In the genomic region with DNA sequence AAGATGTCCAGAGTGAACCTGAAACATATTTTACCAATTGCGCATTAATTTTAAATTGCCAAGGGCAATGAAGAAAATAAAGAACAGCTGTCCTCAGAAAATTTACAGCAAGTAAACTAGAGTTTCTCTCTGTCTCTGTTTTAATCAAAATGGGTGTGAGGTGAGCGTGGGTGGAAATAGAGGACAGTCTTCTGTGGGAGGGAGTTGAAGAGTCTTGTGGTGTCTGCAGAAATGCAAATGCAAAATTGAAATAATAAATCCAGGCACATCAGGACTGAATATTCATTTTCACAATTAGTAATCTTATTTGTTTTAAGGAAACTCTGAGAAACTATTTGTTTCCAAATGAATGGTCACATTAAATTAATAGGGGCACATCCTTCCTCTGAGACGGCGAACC, we compare ENCODE assay signal across 17 cellular contexts.
DNase-seq lines count a peak whose midpoint lies in the region; ATAC-seq, FAIRE-seq and TF ChIP-seq lines count a peak whose summit lies in the region.
"Had no signal": no experiment of that assay in that cellular context is flagged by ENCODE, and none has a peak within 500 bp of the region (broad histone marks: within the 10 kb centered on the region; RNA-seq: fewer than 3 reads in every experiment).

No MANE protein-coding gene starts in this region.

- CTCF ChIA-PET in GM12878 (lab: Yijun Ruan, JAX) = no interaction called here

- BruUV-seq in GM12878 (replicated peaks; lab: Mats Ljungman, UMichigan) = no TSS peak

- H2AFZ ChIP-seq in GM12878 (ENCODE audit: control insufficient read depth, low read depth, low read length) = no peak overlapping the region
- H2AFZ ChIP-seq: PC-9 had no signal

- FAIRE-seq in GM12878 (lab: Jason Lieb, UNC) = no peak
- FAIRE-seq: K562 had no signal

- DNase-seq in GM12878 (ENCODE audit: low read depth, low spot score) = no peak
- no peak for DNase-seq in islet precursor cell
- DNase-seq in gastrocnemius medialis = no peak
- DNase-seq in activated T-cell treated with anti-CD3 and anti-CD28 coated beads, Interleukin-2, amount 50 U/mL, for 48 hours = no peak
- DNase-seq: ACHN; Calu3; CD4-positive, alpha-beta T cell; NCI-H1048; NCI-H146; NCI-H446; PC-9 had no signal

- no peak for TF ChIP-seq EP300 in GM12878 (IDR thresholded peaks at IDR 0.05; ENCODE audit: borderline replicate concordance in 1 of 2, control insufficient read depth in 1 of 2, low read depth in 2 of 2, low read length in 2 of 2)

- H3K27ac ChIP-seq in GM12878 (ENCODE audit: control insufficient read depth, insufficient read depth) = no peak overlapping the region
- H3K27ac ChIP-seq in gastrocnemius medialis = no peak overlapping the region
- H3K27ac ChIP-seq: HL-60, PC-9 had no signal

- no peak overlapping the region for H3K4me3 ChIP-seq in GM12878
- no peak overlapping the region for H3K4me3 ChIP-seq in gastrocnemius medialis
- H3K4me3 ChIP-seq: K562, PC-9 had no signal

- TF ChIP-seq RAD21 in GM12878 (IDR thresholded peaks at IDR 0.05; ENCODE audit: insufficient read depth, low read depth, low read length) = no peak

- POLR2A ChIA-PET in GM12878 (lab: Charles Lee) = no interaction called here

- SMC1A ChIA-PET in GM12878 (lab: Charles Lee; ENCODE audit: uncharacterized antibody, unreplicated experiment) = interaction anchor here (1.0 to 1.1 kb wide), 2 partner anchors 11 to 49 kb away, joined by 3 read pairs; no protein-coding TSS in a partner anchor

- intact Hi-C loops in GM12878 (cut with micrococcal nuclease; ENCODE audit: unreplicated experiment) = no loop called here
- intact Hi-C loops in gastrocnemius medialis (cut with DNase I; ENCODE audit: low total_unique reads) = no loop called here

- in situ Hi-C loops in GM12878 (cut with MboI) (no loop called here), gastrocnemius medialis (cut with MboI; ENCODE audit: low sequenced_read_pairs in 4 of 4) (no loop called here)

- ATAC-seq in GM18511 (IDR thresholded peaks at IDR 0.05; ENCODE audit: unreplicated experiment) (peak; percentile 72), GM19395 (IDR thresholded peaks at IDR 0.05; ENCODE audit: unreplicated experiment) (peak; percentile 54), HG02973 (IDR thresholded peaks at IDR 0.05; ENCODE audit: unreplicated experiment) (peak; percentile 40), GM12878 (peak; percentile 49; the same call in 2 of the 3 replicates), gastrocnemius medialis (no peak)
- ATAC-seq: HCT116, K562 had no signal

- no peaks in the 10 kb centered on the region for H3K9me3 ChIP-seq in GM12878 (replicated peaks; ENCODE audit: control insufficient read depth, insufficient read depth, low read length)
- H3K9me3 ChIP-seq in gastrocnemius medialis = no peaks in the 10 kb centered on the region

- no peak overlapping the region for H3K9ac ChIP-seq in GM12878 (ENCODE audit: control insufficient read depth, insufficient read depth, low read length)

- no peaks in the 10 kb centered on the region for H3K79me2 ChIP-seq in GM12878 (ENCODE audit: control insufficient read depth, insufficient read depth, low read length)

- peaks cover 4% of the 10 kb centered on the region; the same call in 1 of the 2 replicates for H4K20me1 ChIP-seq in GM12878 (ENCODE audit: control insufficient read depth, insufficient read depth)

- H3K27me3 ChIP-seq in GM12878 (replicated peaks in 1 of 2; ENCODE audit: control insufficient read depth in 2 of 2, insufficient read depth in 2 of 2, low read length in 1 of 2) = no peaks in the 10 kb centered on the region
- H3K27me3 ChIP-seq in gastrocnemius medialis = no peaks in the 10 kb centered on the region

- peaks cover 3% of the 10 kb centered on the region; the same call in 1 of the 2 replicates for H3K4me1 ChIP-seq in GM12878 (ENCODE audit: control insufficient read depth, insufficient read depth, low read length)
- H3K4me1 ChIP-seq in gastrocnemius medialis = peaks cover 9% of the 10 kb centered on the region in 2 donors

- 66% methylated on average over 4 of the region's 4 CpGs for WGBS in GM12878 (ENCODE audit: insufficient coverage, insufficient replicate concordance, low lambda C conversion rate, missing lambda C conversion rate)

- RAD21 ChIA-PET in GM12878 (lab: Charles Lee; ENCODE audit: unreplicated experiment) = no interaction called here

- H3K36me3 ChIP-seq in GM12878 (ENCODE audit: control insufficient read depth in 2 of 2, insufficient read depth in 2 of 2, low read length in 1 of 2) (peaks cover 0 to 9% of the 10 kb centered on the region in 2 experiments), gastrocnemius medialis (peaks cover 0 to 9% of the 10 kb centered on the region in 2 donors)

- TF ChIP-seq POLR2A in GM12878 (IDR thresholded peaks at IDR 0.05; ENCODE audit: low read depth, low read length) (no peak), gastrocnemius medialis (IDR thresholded peaks at IDR 0.05) (no peak)

- H3K4me2 ChIP-seq in GM12878 (ENCODE audit: control insufficient read depth, insufficient read depth) = no peak overlapping the region
- H3K4me2 ChIP-seq: PC-9 had no signal

- TF ChIP-seq CTCF in GM12878 (IDR thresholded peaks at IDR 0.05 in 2 of 3, conservative IDR thresholded peaks at IDR 0.05 in 1 of 3; ENCODE audit: control insufficient read depth in 2 of 3, extremely low read depth in 1 of 3, insufficient read depth in 1 of 3, low read depth in 3 of 3, low read length in 3 of 3) (no peak), gastrocnemius medialis (IDR thresholded peaks at IDR 0.05 in 4 of 5, conservative IDR thresholded peaks at IDR 0.05 in 1 of 5) (no peak)

TF ChIP-seq in GM12878, 131 proteins besides CTCF, POLR2A, EP300 and RAD21:
- TF ChIP-seq, protein P1, sequence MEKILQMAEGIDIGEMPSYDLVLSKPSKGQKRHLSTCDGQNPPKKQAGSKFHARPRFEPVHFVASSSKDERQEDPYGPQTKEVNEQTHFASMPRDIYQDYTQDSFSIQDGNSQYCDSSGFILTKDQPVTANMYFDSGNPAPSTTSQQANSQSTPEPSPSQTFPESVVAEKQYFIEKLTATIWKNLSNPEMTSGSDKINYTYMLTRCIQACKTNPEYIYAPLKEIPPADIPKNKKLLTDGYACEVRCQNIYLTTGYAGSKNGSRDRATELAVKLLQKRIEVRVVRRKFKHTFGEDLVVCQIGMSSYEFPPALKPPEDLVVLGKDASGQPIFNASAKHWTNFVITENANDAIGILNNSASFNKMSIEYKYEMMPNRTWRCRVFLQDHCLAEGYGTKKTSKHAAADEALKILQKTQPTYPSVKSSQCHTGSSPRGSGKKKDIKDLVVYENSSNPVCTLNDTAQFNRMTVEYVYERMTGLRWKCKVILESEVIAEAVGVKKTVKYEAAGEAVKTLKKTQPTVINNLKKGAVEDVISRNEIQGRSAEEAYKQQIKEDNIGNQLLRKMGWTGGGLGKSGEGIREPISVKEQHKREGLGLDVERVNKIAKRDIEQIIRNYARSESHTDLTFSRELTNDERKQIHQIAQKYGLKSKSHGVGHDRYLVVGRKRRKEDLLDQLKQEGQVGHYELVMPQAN (conservative IDR thresholded peaks at IDR 0.05) = no peak
- peak in 1 of 2 experiments; percentile 21; a peak in 1 of 3 replicates for TF ChIP-seq EGR1 (IDR thresholded peaks at IDR 0.05; ENCODE audit: borderline replicate concordance in 1 of 2, low read depth in 2 of 2, low read length in 2 of 2)

Comparison
In these comparisons a context has a peak if more than half of its experiments do, and no peak if none do; other contexts are left out.
1. ATAC-seq: peak in GM18511 (single experiment), GM19395 (single experiment), HG02973 (single experiment) and GM12878 (single experiment); none in gastrocnemius medialis (0 of 2).